In the genomic region with DNA sequence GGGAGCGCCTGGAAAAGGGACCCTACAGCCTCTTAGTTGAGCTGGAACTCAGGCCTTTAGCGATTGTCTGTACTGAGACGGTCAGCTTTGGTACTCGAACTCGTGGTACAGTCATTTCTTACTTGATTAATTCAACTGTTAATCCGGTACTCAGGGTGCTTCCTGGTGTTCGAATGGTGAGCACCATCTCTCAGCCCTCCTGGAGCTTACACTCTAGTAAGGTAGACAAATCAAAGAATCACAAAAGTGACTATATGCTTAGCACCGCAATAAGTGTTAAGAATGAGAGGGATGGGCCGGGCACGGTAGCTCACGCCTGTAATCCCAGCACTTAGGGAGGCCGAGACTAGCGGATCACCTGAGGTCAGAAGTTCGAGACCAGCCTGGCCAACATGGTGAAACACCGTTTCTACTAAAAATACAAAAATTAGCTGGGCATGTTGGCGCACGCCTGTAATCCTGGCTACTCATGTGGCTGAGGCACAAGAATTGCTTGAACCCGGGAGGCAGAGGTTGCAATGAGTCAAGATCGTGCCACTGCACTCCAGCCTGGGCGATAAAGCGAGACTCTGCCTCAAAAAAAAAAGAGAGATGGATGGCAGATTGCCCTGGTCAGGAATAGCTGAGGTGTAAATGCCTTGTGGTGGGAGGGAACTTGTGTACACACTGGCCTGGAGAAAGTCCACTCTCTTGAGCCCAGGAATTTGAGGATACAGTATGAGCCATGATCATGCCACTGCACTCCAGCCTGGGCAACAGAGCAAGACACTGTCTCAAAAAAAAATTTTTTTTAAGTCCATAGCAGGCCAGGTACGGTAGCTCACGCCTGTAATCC, we compare ENCODE assay signal across 8 cellular contexts. TPM values are rescaled to one million over a fixed set of nuclear protein-coding genes. Genes with fewer than 3 reads are reported as not detected.
DNase-seq lines count a peak whose midpoint lies in the region; ATAC-seq and TF ChIP-seq lines count a peak whose summit lies in the region.

No MANE protein-coding gene starts in this region.

- no peaks in the 10 kb centered on the region for H3F3A ChIP-seq in neural progenitor cell (ENCODE audit: low read depth)

- H3K4me1 ChIP-seq in effector memory CD4-positive, alpha-beta T cell (ENCODE audit: control insufficient read depth, insufficient read depth, low read length, poor library complexity, severe bottlenecking), result peaks cover 12% of the 10 kb centered on the region
- H3K4me1 ChIP-seq in neural progenitor cell, result peaks cover 11% of the 10 kb centered on the region

- ATAC-seq in GM18511 (IDR thresholded peaks at IDR 0.05; ENCODE audit: unreplicated experiment), result no peak

- H3K36me3 ChIP-seq in effector memory CD4-positive, alpha-beta T cell (ENCODE audit: control insufficient read depth, insufficient read depth, low read length), result peaks cover 22% of the 10 kb centered on the region
- H3K36me3 ChIP-seq in neural progenitor cell, result no peaks in the 10 kb centered on the region

- H3K27ac Mint-ChIP-seq in neural progenitor cell, result no peak overlapping the region

- H3K9me3 ChIP-seq in effector memory CD4-positive, alpha-beta T cell (ENCODE audit: control insufficient read depth, low read length), result no peaks in the 10 kb centered on the region
- no peaks in the 10 kb centered on the region for H3K9me3 ChIP-seq in neural progenitor cell (ENCODE audit: low read depth)

- no peaks in the 10 kb centered on the region for H3K27me3 ChIP-seq in effector memory CD4-positive, alpha-beta T cell (replicated peaks; ENCODE audit: control insufficient read depth, insufficient read depth, low read length, poor library complexity, severe bottlenecking)
- peaks cover 4% of the 10 kb centered on the region for H3K27me3 ChIP-seq in neural progenitor cell

- H3K27me3 Mint-ChIP-seq in neural progenitor cell (ENCODE audit: insufficient read depth, low read depth), result peaks cover 2% of the 10 kb centered on the region

- H3K79me2 ChIP-seq in neural progenitor cell (ENCODE audit: low read depth), result peaks cover 39% of the 10 kb centered on the region

- peak overlapping the region; percentile 82 for H3K4me3 ChIP-seq in effector memory CD4-positive, alpha-beta T cell (ENCODE audit: insufficient read depth, low read depth, low read length, poor library complexity, severe bottlenecking)
- peak overlapping the region; percentile 74 for H3K4me3 ChIP-seq in neural progenitor cell

- H3K36me3 Mint-ChIP-seq in neural progenitor cell, result peaks cover 20% of the 10 kb centered on the region

- peak overlapping the region; percentile 87 for H3K4me2 ChIP-seq in neural progenitor cell

- H3K27ac ChIP-seq in effector memory CD4-positive, alpha-beta T cell (ENCODE audit: insufficient read depth, low read length, poor library complexity, severe bottlenecking), result peak overlapping the region; percentile 56
- H3K27ac ChIP-seq in neural progenitor cell, result no peak overlapping the region

- DNase-seq in EH (ENCODE audit: low read depth) (peak; percentile 40), NCI-H69 (lab: John Stamatoyannopoulos, UW) (peak; percentile 69), neural progenitor cell (ENCODE audit: low spot score) (no peak), hepatic stellate cell (ENCODE audit: low spot score) (no peak), Ammon's horn (ENCODE audit: low spot score) (no peak), DMS153 treated with DMSO at 0.1 percent for 48 hours (lab: John Stamatoyannopoulos, UW; ENCODE audit: unreplicated experiment) (no peak)
- no peak for DNase-seq in effector memory CD4-positive, alpha-beta T cell

- peaks cover 17% of the 10 kb centered on the region for H3K4me1 Mint-ChIP-seq in neural progenitor cell

- peak overlapping the region; percentile 70 for H2AFZ ChIP-seq in neural progenitor cell (replicated peaks)

- peak overlapping the region; percentile 90 for H3K4me3 Mint-ChIP-seq in neural progenitor cell

- no peak for TF ChIP-seq CTCF in neural progenitor cell (IDR thresholded peaks at IDR 0.05)

- H3K9me3 Mint-ChIP-seq in neural progenitor cell, result no peaks in the 10 kb centered on the region

- peak overlapping the region; percentile 54 for H3K9ac ChIP-seq in neural progenitor cell

- peaks cover 31% of the 10 kb centered on the region for H4K20me1 ChIP-seq in neural progenitor cell (ENCODE audit: low read depth)

RNA-seq across cellular contexts. Expression of a gene that starts 1.0 kb away (rescaled TPM):
- total RNA-seq in neural progenitor cell (ENCODE audit: low replicate concordance), result 37.9 and 79.8 TPM in 2 replicates

RNA-seq across cellular contexts. Expression of a gene that starts 54.2 kb away (rescaled TPM):
- 9.8 and 25.6 TPM in 2 replicates for total RNA-seq in neural progenitor cell (ENCODE audit: low replicate concordance)

RNA-seq across cellular contexts. Expression of a gene that starts 55.8 kb away (rescaled TPM):
- total RNA-seq in neural progenitor cell (ENCODE audit: low replicate concordance), result 4.2 and 13.1 TPM in 2 replicates

Comparison
In these comparisons a context has a peak if more than half of its experiments do, and no peak if none do; other contexts are left out.
1. DNase-seq: peak in EH (single experiment) and NCI-H69 (single experiment); none in effector memory CD4-positive, alpha-beta T cell (0 of 3), neural progenitor cell (single experiment), hepatic stellate cell (single experiment), Ammon's horn (single experiment) and DMS153 treated with DMSO at 0.1 percent for 48 hours (single experiment).